1 cellular context compared by ENCODE assay signal in genomic region chr13:102830646-102831045, GRCh38.
TF ChIP-seq lines count a peak whose summit lies in the region.

No MANE protein-coding gene starts in this region.

TF ChIP-seq in HepG2, 621 proteins besides CTCF, POLR2A, EP300 and RAD21 (continued from another document and continues in another):
- TF ChIP-seq REST (IDR thresholded peaks at IDR 0.05; ENCODE audit: borderline replicate concordance in 1 of 2, low read depth in 1 of 2, low read length in 2 of 2), result peak in 1 of 2 experiments; percentile 54; a peak in 1 of 4 replicates
- no peak for TF ChIP-seq ZNF276 (CRISPR knock-in tag; IDR thresholded peaks at IDR 0.05; ENCODE audit: low read depth)
- TF ChIP-seq ZMYM4 (CRISPR knock-in tag; IDR thresholded peaks at IDR 0.05), result peak; percentile 68
- peak; percentile 84 for TF ChIP-seq CEBPB (IDR thresholded peaks at IDR 0.05; ENCODE audit: borderline replicate concordance, low read depth, low read length)
- TF ChIP-seq ZNF142 (CRISPR knock-in tag; IDR thresholded peaks at IDR 0.05), result no peak
- TF ChIP-seq ZNF737 (CRISPR knock-in tag; IDR thresholded peaks at IDR 0.05; ENCODE audit: borderline replicate concordance), result no peak
- TF ChIP-seq ELK4 (CRISPR knock-in tag; IDR thresholded peaks at IDR 0.05; ENCODE audit: borderline replicate concordance), result no peak
- no peak for TF ChIP-seq ZFP41 (CRISPR knock-in tag; IDR thresholded peaks at IDR 0.05; ENCODE audit: borderline replicate concordance)
- TF ChIP-seq ZNF691 (CRISPR knock-in tag; IDR thresholded peaks at IDR 0.05; ENCODE audit: borderline replicate concordance, low read depth), result no peak
- TF ChIP-seq ZSCAN25 (CRISPR knock-in tag; IDR thresholded peaks at IDR 0.05), result no peak
- no peak for TF ChIP-seq AKAP8 (CRISPR knock-in tag; IDR thresholded peaks at IDR 0.05)
- TF ChIP-seq ZNF275 (CRISPR knock-in tag; IDR thresholded peaks at IDR 0.05; ENCODE audit: borderline replicate concordance), result no peak
- no peak for TF ChIP-seq ZNF615 (CRISPR knock-in tag; IDR thresholded peaks at IDR 0.05; ENCODE audit: borderline replicate concordance)
- TF ChIP-seq HNF1A (IDR thresholded peaks at IDR 0.05; ENCODE audit: low read depth), result no peak; the same call in 1 of the 2 replicates
- TF ChIP-seq HNF1A (CRISPR knock-in tag; IDR thresholded peaks at IDR 0.05; ENCODE audit: borderline replicate concordance), result no peak
- no peak for TF ChIP-seq ATF7-NPFF (CRISPR knock-in tag; IDR thresholded peaks at IDR 0.05; ENCODE audit: low read depth)
- no peak for TF ChIP-seq MLXIP (CRISPR knock-in tag; IDR thresholded peaks at IDR 0.05; ENCODE audit: borderline replicate concordance)
- no peak for TF ChIP-seq FOSL1 (CRISPR knock-in tag; IDR thresholded peaks at IDR 0.05; ENCODE audit: borderline replicate concordance)
- peak; percentile 73 for TF ChIP-seq ZGPAT (CRISPR knock-in tag; IDR thresholded peaks at IDR 0.05)
- TF ChIP-seq ZZZ3 (CRISPR knock-in tag; IDR thresholded peaks at IDR 0.05; ENCODE audit: borderline replicate concordance), result no peak
- no peak for TF ChIP-seq JARID2 (CRISPR knock-in tag; IDR thresholded peaks at IDR 0.05; ENCODE audit: insufficient replicate concordance)
- no peak for TF ChIP-seq CENPBD1 (CRISPR knock-in tag; IDR thresholded peaks at IDR 0.05; ENCODE audit: borderline replicate concordance, low read depth)
- peak; percentile 73 for TF ChIP-seq ZFY (CRISPR knock-in tag; IDR thresholded peaks at IDR 0.05)
- no peak for TF ChIP-seq TCF7L2 (IDR thresholded peaks at IDR 0.05; ENCODE audit: low read depth, low read length)
- peak; percentile 38; the same call in 1 of the 2 replicates for TF ChIP-seq MLX (CRISPR knock-in tag; IDR thresholded peaks at IDR 0.05)
- TF ChIP-seq MTA1 (CRISPR knock-in tag; IDR thresholded peaks at IDR 0.05; ENCODE audit: borderline replicate concordance), result no peak
